In the genomic region with DNA sequence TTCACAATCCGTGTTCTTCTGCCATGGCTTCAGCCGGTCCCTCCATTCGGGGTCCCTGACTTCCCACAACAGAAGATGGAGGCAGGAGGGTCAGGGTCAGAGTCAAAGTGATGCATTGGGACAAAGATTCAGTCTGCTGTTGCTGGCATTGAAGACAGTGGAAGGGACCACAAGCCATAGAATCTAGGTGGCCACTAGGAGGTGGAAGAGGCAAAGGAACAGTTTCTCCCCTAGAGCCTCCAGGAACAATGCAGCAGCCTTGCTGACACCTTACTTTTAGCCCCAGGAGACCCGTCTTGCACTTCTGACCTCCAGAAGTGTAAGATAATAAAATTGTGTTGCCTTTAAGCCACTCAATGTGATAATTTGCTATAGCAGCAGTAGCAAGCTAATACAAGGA, we compare ENCODE assay signal across 9 cellular contexts. TPM values are rescaled to one million over a fixed set of nuclear protein-coding genes. Genes with fewer than 3 reads are reported as not detected.
DNase-seq lines count a peak whose midpoint lies in the region; ATAC-seq and TF ChIP-seq lines count a peak whose summit lies in the region.
"Had no signal": no experiment of that assay in that cellular context is flagged by ENCODE, and none has a peak within 500 bp of the region (broad histone marks: within the 10 kb centered on the region; RNA-seq: fewer than 3 reads in every experiment).

No MANE protein-coding gene starts in this region.

- H3K36me3 ChIP-seq in Loucy (ENCODE audit: insufficient read depth, low read length) (no peaks in the 10 kb centered on the region), kidney epithelial cell (ENCODE audit: control insufficient read depth, insufficient read depth, low read length) (no peaks in the 10 kb centered on the region)

- intact Hi-C loops in natural killer cell (cut with micrococcal nuclease): no loop called here

- no peak overlapping the region for H2AFZ ChIP-seq in Loucy (ENCODE audit: low read length)

- H3K9me3 ChIP-seq in Loucy (ENCODE audit: insufficient read depth, low read depth, low read length): no peaks in the 10 kb centered on the region

- H4K20me1 ChIP-seq in Loucy (ENCODE audit: insufficient read depth, low read length, poor library complexity, severe bottlenecking): no peaks in the 10 kb centered on the region

- DNase-seq in GM10266 (ENCODE audit: extremely low spot score) (no peak), kidney epithelial cell (ENCODE audit: low read depth) (no peak), natural killer cell (no peak)
- DNase-seq in activated T-cell treated with anti-CD3 and anti-CD28 coated beads, Interleukin-2, amount 50 U/mL, for 72 hours: no peak

- no peaks in the 10 kb centered on the region for H3K9me3 Mint-ChIP-seq in natural killer cell
- H3K9me3 Mint-ChIP-seq in activated T-cell treated with anti-CD3 and anti-CD28 coated beads, Interleukin-2, amount 50 U/mL, for 72 hours: peaks cover 0 to 3% of the 10 kb centered on the region in 2 donors

- TF ChIP-seq CTCF in GM10266 (IDR thresholded peaks at IDR 0.05; ENCODE audit: control insufficient read depth, insufficient read depth, low read depth, missing control alignments) (peak; percentile 40), Loucy (conservative IDR thresholded peaks at IDR 0.05; ENCODE audit: low read length) (peak; percentile 54), kidney epithelial cell (IDR thresholded peaks at IDR 0.05; ENCODE audit: insufficient read depth, low read length, poor library complexity, severe bottlenecking) (peak; percentile 38), natural killer cell (IDR thresholded peaks at IDR 0.05) (no peak)

- ATAC-seq in SK-N-SH treated with all-trans-retinoic acid at 6 μM for 48 hours: peak; percentile 75
- ATAC-seq in GM21723 (IDR thresholded peaks at IDR 0.05; ENCODE audit: unreplicated experiment): no peak
- no peak for ATAC-seq in natural killer cell
- no peak for ATAC-seq in GM21529 (IDR thresholded peaks at IDR 0.05; ENCODE audit: unreplicated experiment)
- ATAC-seq in activated T-cell treated with anti-CD3 and anti-CD28 coated beads, Interleukin-2, amount 50 U/mL, for 72 hours (replicated peaks in 1 of 2): no peak

- H3K4me3 Mint-ChIP-seq in natural killer cell: no peak overlapping the region
- no peak overlapping the region for H3K4me3 Mint-ChIP-seq in activated T-cell treated with anti-CD3 and anti-CD28 coated beads, Interleukin-2, amount 50 U/mL, for 72 hours
- H3K4me3 Mint-ChIP-seq: brain had no signal

- H3K27me3 Mint-ChIP-seq in natural killer cell (ENCODE audit: low read depth in 2 of 2): no peaks in the 10 kb centered on the region
- no peaks in the 10 kb centered on the region for H3K27me3 Mint-ChIP-seq in activated T-cell treated with anti-CD3 and anti-CD28 coated beads, Interleukin-2, amount 50 U/mL, for 72 hours (ENCODE audit: low read depth)
- H3K27me3 Mint-ChIP-seq: brain had no signal

- H3K4me1 Mint-ChIP-seq in natural killer cell: peaks cover 18 to 19% of the 10 kb centered on the region in 2 donors
- peaks cover 12% of the 10 kb centered on the region for H3K4me1 Mint-ChIP-seq in activated T-cell treated with anti-CD3 and anti-CD28 coated beads, Interleukin-2, amount 50 U/mL, for 72 hours (ENCODE audit: low read depth)

- no peaks in the 10 kb centered on the region for H3K9me2 ChIP-seq in Loucy (replicated peaks; ENCODE audit: low read depth, low read length)

- H3K27ac Mint-ChIP-seq in natural killer cell: no peak overlapping the region
- no peak overlapping the region for H3K27ac Mint-ChIP-seq in activated T-cell treated with anti-CD3 and anti-CD28 coated beads, Interleukin-2, amount 50 U/mL, for 72 hours
- H3K27ac Mint-ChIP-seq: brain had no signal

- H3F3A ChIP-seq in Loucy (ENCODE audit: low read depth): no peaks in the 10 kb centered on the region; the same call in 1 of the 2 replicates

- H3K4me1 ChIP-seq in Loucy (ENCODE audit: insufficient read depth, low read length, poor library complexity, severe bottlenecking): peaks cover 13% of the 10 kb centered on the region

- no peak overlapping the region for H3K9ac ChIP-seq in Loucy (ENCODE audit: low read depth, low read length, poor library complexity, severe bottlenecking)

- H3K36me3 Mint-ChIP-seq in natural killer cell: no peaks in the 10 kb centered on the region
- no peaks in the 10 kb centered on the region for H3K36me3 Mint-ChIP-seq in activated T-cell treated with anti-CD3 and anti-CD28 coated beads, Interleukin-2, amount 50 U/mL, for 72 hours (ENCODE audit: insufficient read depth in 2 of 2)

- no peak overlapping the region for H3K4me2 ChIP-seq in Loucy (ENCODE audit: low read depth, low read length, poor library complexity, severe bottlenecking)

- H3K4me3 ChIP-seq in Loucy (ENCODE audit: low read length, poor library complexity, severe bottlenecking): no peak overlapping the region
- no peak overlapping the region for H3K4me3 ChIP-seq in kidney epithelial cell (ENCODE audit: low read depth, low read length)

- no peaks in the 10 kb centered on the region for H3K27me3 ChIP-seq in Loucy (ENCODE audit: insufficient read depth, low read length, poor library complexity, severe bottlenecking)
- H3K27me3 ChIP-seq in kidney epithelial cell (ENCODE audit: control insufficient read depth, insufficient read depth, low read length): no peaks in the 10 kb centered on the region

- H3K79me2 ChIP-seq in Loucy (ENCODE audit: insufficient read depth, low read length): no peaks in the 10 kb centered on the region

TF ChIP-seq in SK-N-SH treated with all-trans-retinoic acid at 6 μM for 48 hours, 23 proteins besides CTCF, POLR2A, EP300 and RAD21:
- TF ChIP-seq POU6F1 (CRISPR knock-in tag; IDR thresholded peaks at IDR 0.05; ENCODE audit: borderline replicate concordance, low read depth) (no peak), TCF4 (CRISPR knock-in tag; IDR thresholded peaks at IDR 0.05; ENCODE audit: borderline replicate concordance) (no peak), TOX (CRISPR knock-in tag; IDR thresholded peaks at IDR 0.05; ENCODE audit: borderline replicate concordance) (no peak), SNAI2 (CRISPR knock-in tag; IDR thresholded peaks at IDR 0.05) (no peak), GLIS3 (CRISPR knock-in tag; IDR thresholded peaks at IDR 0.05) (no peak), PATZ1 (CRISPR knock-in tag; IDR thresholded peaks at IDR 0.05; ENCODE audit: borderline replicate concordance) (no peak), CSRNP3 (CRISPR knock-in tag; IDR thresholded peaks at IDR 0.05) (no peak), ZFP3 (CRISPR knock-in tag; IDR thresholded peaks at IDR 0.05) (no peak), ARNTL (CRISPR knock-in tag; IDR thresholded peaks at IDR 0.05; ENCODE audit: borderline replicate concordance, low read depth) (no peak), BACH2 (CRISPR knock-in tag; IDR thresholded peaks at IDR 0.05; ENCODE audit: borderline replicate concordance) (no peak), ESRRG (CRISPR knock-in tag; IDR thresholded peaks at IDR 0.05) (no peak), ZFP30 (CRISPR knock-in tag; IDR thresholded peaks at IDR 0.05) (no peak)

RNA-seq across cellular contexts. Expression of gene MFSD11, which starts 55.9 kb away (rescaled TPM):
- total RNA-seq in kidney epithelial cell: 17.5 and 21.2 TPM in 2 replicates
- 10 to 100 TPM; 32.7 to 44.0 (median 33.9) TPM for total RNA-seq in natural killer cell
- 10 to 100 TPM; 34.8 to 43.1 TPM for total RNA-seq in activated T-cell treated with anti-CD3 and anti-CD28 coated beads, Interleukin-2, amount 50 U/mL, for 72 hours

RNA-seq across cellular contexts. Expression of gene SRSF2, which starts 56.6 kb away (rescaled TPM):
- total RNA-seq in kidney epithelial cell (185 and 217 TPM in 2 replicates), natural killer cell (100 to 1,000 TPM; 402 to 548 (median 503) TPM)
- total RNA-seq in activated T-cell treated with anti-CD3 and anti-CD28 coated beads, Interleukin-2, amount 50 U/mL, for 72 hours: 100 to 1,000 TPM; 260 to 275 TPM
